In genomic region chr12:22046968-22047390, GRCh38 we compare ENCODE assay signal across 8 cellular contexts. TPM values are rescaled to one million over a fixed set of nuclear protein-coding genes. Genes with fewer than 3 reads are reported as not detected.
DNase-seq lines count a peak whose midpoint lies in the region; ATAC-seq, FAIRE-seq and TF ChIP-seq lines count a peak whose summit lies in the region.

No MANE protein-coding gene starts in this region.

- peak overlapping the region; percentile 100 for H3K4me3 ChIP-seq in psoas muscle

- WGBS in psoas muscle, 3 donors = 24 to 33% (median 26%) methylated on average over 6 of the region's 6 CpGs

- FAIRE-seq in GM19239 (lab: Jason Lieb, UNC) = peak; percentile 28

- peak; percentile 14 for ATAC-seq in esophagus mucosa
- no peak for ATAC-seq in psoas muscle
- no peak for ATAC-seq in GM21360 (IDR thresholded peaks at IDR 0.05; ENCODE audit: unreplicated experiment)

- DNase-seq in GM19239 (ENCODE audit: insufficient read length, low spot score) (peak; percentile 19), RKO (ENCODE audit: low spot score) (peak; percentile 63), psoas muscle (no peak), inferior parietal cortex (ENCODE audit: extremely low spot score) (no peak), NAMALWA (ENCODE audit: low spot score) (no peak), retina (no peak)

- H3K4me1 ChIP-seq in psoas muscle = peaks cover 10% of the 10 kb centered on the region

- no peaks in the 10 kb centered on the region for H3K9me3 ChIP-seq in psoas muscle

- H3K27ac ChIP-seq in psoas muscle = peak overlapping the region; percentile 91

- no peaks in the 10 kb centered on the region for H3K27me3 ChIP-seq in psoas muscle (ENCODE audit: insufficient read depth in 3 of 3, low read length in 2 of 3)

- no peak for TF ChIP-seq CTCF in psoas muscle (IDR thresholded peaks at IDR 0.05)

- peaks cover 2 to 6% of the 10 kb centered on the region in 2 donors for H3K36me3 ChIP-seq in psoas muscle (ENCODE audit: insufficient read depth in 1 of 2, low read depth in 1 of 2)

- intact Hi-C loops in psoas muscle (cut with DNase I) = no loop called here

RNA-seq across cellular contexts. Expression of gene CMAS, which starts 1.0 kb away (rescaled TPM):
- total RNA-seq in esophagus mucosa (51.1 TPM), psoas muscle (10 to 100 TPM; 21.6 to 36.2 (median 31.8) TPM)
- polyA plus RNA-seq in psoas muscle = 10 to 100 TPM; 34.5 to 73.0 (median 42.6) TPM

Comparison
In these comparisons a context has a peak if more than half of its experiments do, and no peak if none do; other contexts are left out.
1. DNase-seq: peak in GM19239 (single experiment) and RKO (single experiment); none in psoas muscle (0 of 2), inferior parietal cortex (single experiment), NAMALWA (single experiment) and retina (single experiment).